In the genomic region with DNA sequence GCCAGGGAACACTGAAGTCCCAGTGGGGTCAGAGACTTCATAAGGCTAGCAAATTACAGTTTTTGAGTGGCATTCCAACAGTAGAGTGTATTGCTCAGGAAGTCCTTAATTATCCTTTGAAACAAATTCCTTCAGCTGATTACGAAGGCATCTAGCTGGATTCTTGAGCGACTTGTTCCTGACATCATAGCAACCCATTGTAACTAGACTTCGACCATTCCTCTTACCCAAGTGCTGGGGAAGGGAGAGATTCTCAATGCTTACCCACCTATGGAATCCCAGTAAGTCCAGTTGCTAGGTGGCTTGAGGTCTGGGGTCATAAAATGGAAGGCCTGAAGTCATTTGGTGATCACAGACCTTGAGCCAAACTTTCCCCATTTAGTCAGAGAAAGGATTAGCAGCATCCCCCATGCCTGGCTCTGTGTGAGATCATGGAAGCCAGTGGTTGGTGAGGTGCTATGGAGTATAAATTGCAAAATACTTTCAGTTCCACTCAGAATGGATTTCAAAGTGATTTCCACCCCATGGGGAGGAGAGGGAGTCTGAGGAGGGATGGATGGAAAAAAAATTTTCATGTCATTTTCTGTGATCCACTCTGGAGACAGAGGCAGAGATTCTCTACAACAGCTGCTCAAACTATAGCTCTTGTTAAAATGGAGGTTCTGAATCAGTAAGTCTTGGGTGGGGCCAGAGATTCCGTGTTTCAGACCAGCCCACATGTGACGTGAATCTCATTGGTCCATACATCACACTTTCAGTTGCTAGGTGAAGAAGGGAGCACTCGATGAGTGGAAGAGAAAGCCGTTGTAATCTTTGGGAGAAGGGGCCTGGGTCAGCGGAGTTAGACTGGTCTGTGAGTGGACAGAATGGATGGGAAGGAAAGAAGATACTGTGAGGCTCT, we compare ENCODE assay signal across 8 cellular contexts. TPM values are rescaled to one million over a fixed set of nuclear protein-coding genes. Genes with fewer than 3 reads are reported as not detected.
DNase-seq lines count a peak whose midpoint lies in the region; ATAC-seq and TF ChIP-seq lines count a peak whose summit lies in the region.
"Had no signal": no experiment of that assay in that cellular context is flagged by ENCODE, and none has a peak within 500 bp of the region (broad histone marks: within the 10 kb centered on the region; RNA-seq: fewer than 3 reads in every experiment).

No MANE protein-coding gene starts in this region.

- TF ChIP-seq CTCF in GM13976 (IDR thresholded peaks at IDR 0.05; ENCODE audit: borderline replicate concordance, control extremely low read depth, extremely low read depth, insufficient read depth, missing control alignments), result no peak

- ATAC-seq in GM21529 (IDR thresholded peaks at IDR 0.05; ENCODE audit: unreplicated experiment), result peak; percentile 42

- peak; percentile 23 for DNase-seq in GM13976 (ENCODE audit: low spot score)
- peak; percentile 14 for DNase-seq in NCI-H2081 treated with DMSO at 0.1 percent for 48 hours (lab: John Stamatoyannopoulos, UW)
- DNase-seq in iris pigment epithelial cell (ENCODE audit: low read depth), result peak; percentile 21
- DNase-seq in OCI-M2 (lab: John Stamatoyannopoulos, UW; ENCODE audit: unreplicated experiment), result no peak
- DNase-seq in H4 (ENCODE audit: low spot score), result no peak
- DNase-seq in NCI-H146 treated with DMSO at 0.1 percent for 48 hours (lab: John Stamatoyannopoulos, UW; ENCODE audit: unreplicated experiment), result no peak

- in situ Hi-C loops in GM13976 (cut with MboI; ENCODE audit: low sequenced_read_pairs, unreplicated experiment), result loop anchor here (5.0 to 25.0 kb wide), 2 partner anchors 161 to 564 kb away; a partner anchor contains a TSS

RNA-seq across cellular contexts. Expression of a gene that starts 45.7 kb away (rescaled TPM):
- total RNA-seq in H4 (2014; rRNA removed; shearing (Covaris generic)), result 0.39 and 1.6 TPM in 2 replicates
- total RNA-seq: cardiac muscle cell had no signal

Comparison
In these comparisons a context has a peak if more than half of its experiments do, and no peak if none do; other contexts are left out.
1. DNase-seq: peak in GM13976 (single experiment), NCI-H2081 treated with DMSO at 0.1 percent for 48 hours (single experiment) and iris pigment epithelial cell (single experiment); none in OCI-M2 (single experiment), H4 (single experiment) and NCI-H146 treated with DMSO at 0.1 percent for 48 hours (single experiment).